Comparison of ENCODE assay signal across 22 cellular contexts in the genomic region with DNA sequence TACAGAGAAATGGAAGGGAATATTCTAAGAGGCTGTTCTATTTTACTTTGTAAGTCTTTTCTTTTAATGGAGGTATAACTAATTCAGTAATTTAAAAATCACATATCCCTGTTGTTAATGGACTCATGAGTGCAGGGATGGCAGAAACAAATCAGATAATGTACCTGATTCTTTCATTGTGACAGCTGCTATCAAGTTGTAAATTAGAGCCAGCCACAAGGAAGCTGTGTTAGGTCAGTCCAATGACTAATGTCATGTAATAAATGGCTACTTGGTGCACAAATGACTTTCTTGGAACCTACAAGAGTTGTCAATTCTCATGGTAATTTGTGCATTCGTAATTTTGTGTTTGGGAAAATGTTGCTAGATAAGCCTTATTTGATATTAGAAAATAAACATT.
"Had no signal": no experiment of that assay in that cellular context is flagged by ENCODE, and none has a peak within 500 bp of the region (broad histone marks: within the 10 kb centered on the region; RNA-seq: fewer than 3 reads in every experiment).

No MANE protein-coding gene starts in this region.

- H3K4me3 ChIP-seq: colonic mucosa, heart left ventricle, ovary, suprapubic skin, thyroid gland, uterus had no signal

- DNase-seq: colonic mucosa; dermis blood vessel endothelial cell; endodermal cell; erythroblast; foreskin keratinocyte; heart left ventricle; hippocampal formation; kidney glomerular epithelial cell; mesendoderm; naive thymus-derived CD8-positive, alpha-beta T cell; ovary; right cardiac atrium; stimulated activated CD4-positive, alpha-beta T cell treated with anti-CD3 and anti-CD28 coated beads, Interleukin-4, amount 100 ng/mL, for 1 hour; stimulated activated CD8-positive, alpha-beta memory T cell treated with anti-CD3 and anti-CD28 coated beads, Interleukin-4, amount 100 ng/mL, for 48 hours; stimulated activated naive CD8-positive, alpha-beta T cell treated with anti-CD3 and anti-CD28 coated beads, Interleukin-15, Interleukin-2, amounts not matched to agents 100 U/mL and 50 U/mL, for 24 hours; thyroid gland; uterus had no signal

- H3K27ac ChIP-seq: colonic mucosa, foreskin keratinocyte, heart left ventricle, ovary, suprapubic skin, thyroid gland, uterus had no signal

- H3K36me3 Mint-ChIP-seq: naive thymus-derived CD8-positive, alpha-beta T cell; stimulated activated effector memory CD8-positive, alpha-beta T cell treated with anti-CD3 and anti-CD28 coated beads, Interleukin-12 subunit alpha, Interleukin-12 subunit beta, amount 100 ng/mL, for 72 hours had no signal

- H3K27me3 ChIP-seq: colonic mucosa, foreskin keratinocyte, heart left ventricle, ovary, suprapubic skin, thyroid gland, uterus had no signal

- H3K9me3 ChIP-seq: colonic mucosa, heart left ventricle, ovary, suprapubic skin, thyroid gland, uterus had no signal

- H3K27me3 Mint-ChIP-seq: type B pancreatic cell had no signal

- H3K4me1 ChIP-seq: colonic mucosa, foreskin keratinocyte, suprapubic skin, thyroid gland, uterus had no signal

- H3K36me3 ChIP-seq: colonic mucosa, heart left ventricle, ovary, suprapubic skin, thyroid gland, uterus had no signal

- H3K4me3 Mint-ChIP-seq: endodermal cell; naive thymus-derived CD8-positive, alpha-beta T cell; neural crest cell; stimulated activated effector memory CD8-positive, alpha-beta T cell treated with anti-CD3 and anti-CD28 coated beads, Interleukin-12 subunit alpha, Interleukin-12 subunit beta, amount 100 ng/mL, for 72 hours had no signal

- H3K4me1 Mint-ChIP-seq: naive thymus-derived CD8-positive, alpha-beta T cell; stimulated activated effector memory CD8-positive, alpha-beta T cell treated with anti-CD3 and anti-CD28 coated beads, Interleukin-12 subunit alpha, Interleukin-12 subunit beta, amount 100 ng/mL, for 72 hours had no signal

- H3K27ac Mint-ChIP-seq: endodermal cell; naive thymus-derived CD8-positive, alpha-beta T cell; stimulated activated effector memory CD8-positive, alpha-beta T cell treated with anti-CD3 and anti-CD28 coated beads, Interleukin-12 subunit alpha, Interleukin-12 subunit beta, amount 100 ng/mL, for 72 hours; type B pancreatic cell had no signal

- H3K9me3 Mint-ChIP-seq: endodermal cell; neural crest cell; stimulated activated effector memory CD8-positive, alpha-beta T cell treated with anti-CD3 and anti-CD28 coated beads, Interleukin-12 subunit alpha, Interleukin-12 subunit beta, amount 100 ng/mL, for 72 hours had no signal

- FAIRE-seq: endothelial cell of umbilical vein had no signal

- ATAC-seq: foreskin keratinocyte; heart left ventricle; naive thymus-derived CD8-positive, alpha-beta T cell; right cardiac atrium; stimulated activated effector memory CD8-positive, alpha-beta T cell treated with anti-CD3 and anti-CD28 coated beads, Interleukin-12 subunit alpha, Interleukin-12 subunit beta, amount 100 ng/mL, for 72 hours; stimulated activated naive CD8-positive, alpha-beta T cell treated with anti-CD3 and anti-CD28 coated beads, Interleukin-15, Interleukin-2, amounts not matched to agents 100 U/mL and 50 U/mL, for 24 hours had no signal
